In the genomic region with DNA sequence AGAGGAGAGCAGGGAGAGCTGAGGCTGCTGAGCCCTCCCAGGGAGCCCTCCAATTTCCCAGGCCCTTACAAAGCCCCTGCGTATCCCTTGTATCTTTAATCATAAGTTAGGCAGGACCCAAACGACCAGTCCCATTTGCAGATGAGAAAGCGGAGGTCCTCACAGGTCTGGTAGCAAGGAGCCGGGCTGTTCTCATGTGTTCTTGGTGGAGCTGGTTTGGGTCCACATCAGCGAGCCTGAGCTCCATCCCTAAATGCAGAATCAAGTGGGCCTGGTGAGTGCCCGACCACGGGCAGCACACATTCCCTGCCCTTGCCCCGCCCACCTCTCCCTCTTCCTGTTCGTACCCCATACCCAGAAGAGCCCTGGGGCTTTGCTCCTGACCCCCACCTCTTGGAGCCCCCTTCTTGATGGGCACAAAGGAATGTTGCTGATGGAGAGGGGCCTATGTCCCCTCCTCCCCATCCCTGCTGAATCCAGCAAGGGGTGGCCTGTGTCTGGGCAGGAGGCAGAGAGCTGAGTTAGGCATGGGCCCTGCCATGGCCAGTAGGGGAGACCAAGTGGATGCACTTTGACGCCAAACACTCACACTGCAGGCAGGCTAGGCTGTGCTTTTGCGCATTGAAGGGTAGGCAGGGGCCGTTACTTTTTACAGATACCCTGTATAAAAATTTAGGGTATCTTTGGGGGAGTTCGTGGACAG, we compare ENCODE assay signal across 16 cellular contexts. TPM values are rescaled to one million over a fixed set of nuclear protein-coding genes. Genes with fewer than 3 reads are reported as not detected.
DNase-seq lines count a peak whose midpoint lies in the region; TF ChIP-seq lines count a peak whose summit lies in the region.
"Had no signal": no experiment of that assay in that cellular context is flagged by ENCODE, and none has a peak within 500 bp of the region (broad histone marks: within the 10 kb centered on the region; RNA-seq: fewer than 3 reads in every experiment).

No MANE protein-coding gene starts in this region.

- no peak for DNase-seq in activated T-cell treated with anti-CD3 and anti-CD28 coated beads, Interleukin-2, amount 50 U/mL, for 24 hours
- DNase-seq in activated T-cell treated with anti-CD3 and anti-CD28 coated beads for 4 hours (no peak), coronary artery (ENCODE audit: low spot score) (peak; percentile 65), osteoblast (ENCODE audit: insufficient read length, low spot score, missing footprints) (peak; percentile 68), epidermal melanocyte (ENCODE audit: insufficient read length, low spot score) (no peak), NCI-H345 treated with DMSO at 0.1 percent for 48 hours (lab: John Stamatoyannopoulos, UW; ENCODE audit: unreplicated experiment) (no peak), OCI-LY7 (ENCODE audit: low spot score) (no peak)
- DNase-seq: CD4-positive, alpha-beta memory T cell; effector CD8-positive, alpha-beta T cell; lower lobe of right lung; NCI-H187; NCI-H226; NK-92 treated with Interleukin-12 subunit alpha and Interleukin-12 subunit beta, amount 100 ng/mL, for 24 hours; WERI-Rb-1 had no signal

- H3K4me3 ChIP-seq in HEK293 (ENCODE audit: low read depth, low read length) (no peak overlapping the region), coronary artery (no peak overlapping the region), osteoblast (ENCODE audit: insufficient read depth, low read length) (no peak overlapping the region), OCI-LY7 (ENCODE audit: low read depth, low read length, poor library complexity, severe bottlenecking) (no peak overlapping the region)
- H3K4me3 ChIP-seq: cardiac muscle cell, lower lobe of right lung had no signal

- H3K4me3 Mint-ChIP-seq in activated T-cell treated with anti-CD3 and anti-CD28 coated beads, Interleukin-2, amount 50 U/mL, for 24 hours = peak overlapping the region; percentile 76

- CTCF ChIA-PET in HEK293 (lab: Yijun Ruan, JAX) (interaction anchor here (1.0 kb wide), 1 partner anchor 391 kb away, joined by 4 read pairs; no protein-coding TSS in a partner anchor), OCI-LY7 (lab: Charles Lee; ENCODE audit: unreplicated experiment) (no interaction called here)

- no peaks in the 10 kb centered on the region for H3K9me3 ChIP-seq in HEK293 (ENCODE audit: control insufficient read depth, insufficient read depth, low read depth, low read length)
- no peaks in the 10 kb centered on the region for H3K9me3 ChIP-seq in osteoblast (ENCODE audit: low read depth, low read length)
- no peaks in the 10 kb centered on the region for H3K9me3 ChIP-seq in OCI-LY7 (ENCODE audit: low read length)
- H3K9me3 ChIP-seq: lower lobe of right lung had no signal

- no peaks in the 10 kb centered on the region for H3K9me2 ChIP-seq in OCI-LY7 (ENCODE audit: insufficient read depth, low read length)

- H3K27me3 Mint-ChIP-seq in activated T-cell treated with anti-CD3 and anti-CD28 coated beads, Interleukin-2, amount 50 U/mL, for 24 hours = no peaks in the 10 kb centered on the region
- H3K27me3 Mint-ChIP-seq: CD4-positive, alpha-beta memory T cell had no signal

- H3K36me3 ChIP-seq in HEK293 (ENCODE audit: control insufficient read depth in 2 of 2, insufficient read depth in 1 of 2, low read length in 2 of 2) = no peaks in the 10 kb centered on the region
- H3K36me3 ChIP-seq in osteoblast (ENCODE audit: insufficient read depth, low read length) = peaks cover 3% of the 10 kb centered on the region
- H3K36me3 ChIP-seq in OCI-LY7 (ENCODE audit: insufficient read depth, low read length) = no peaks in the 10 kb centered on the region
- H3K36me3 ChIP-seq: cardiac muscle cell, lower lobe of right lung, WERI-Rb-1 had no signal

- peaks cover 20% of the 10 kb centered on the region for H3K4me1 Mint-ChIP-seq in activated T-cell treated with anti-CD3 and anti-CD28 coated beads, Interleukin-2, amount 50 U/mL, for 24 hours (ENCODE audit: low read depth)

- no peak overlapping the region for H3K27ac Mint-ChIP-seq in activated T-cell treated with anti-CD3 and anti-CD28 coated beads, Interleukin-2, amount 50 U/mL, for 24 hours

- H4K20me1 ChIP-seq in osteoblast (ENCODE audit: insufficient read depth, low read length) = no peaks in the 10 kb centered on the region
- H4K20me1 ChIP-seq in OCI-LY7 (ENCODE audit: insufficient read depth, low read length) = no peaks in the 10 kb centered on the region

- no peaks in the 10 kb centered on the region for H3K36me3 Mint-ChIP-seq in activated T-cell treated with anti-CD3 and anti-CD28 coated beads, Interleukin-2, amount 50 U/mL, for 24 hours (ENCODE audit: low read depth)
- H3K36me3 Mint-ChIP-seq: CD4-positive, alpha-beta memory T cell had no signal

- H3K79me2 ChIP-seq in osteoblast (ENCODE audit: insufficient read depth, low read length) (peaks cover 40% of the 10 kb centered on the region), OCI-LY7 (ENCODE audit: insufficient read depth, low read depth, low read length) (no peaks in the 10 kb centered on the region)

- H3K4me2 ChIP-seq in osteoblast (ENCODE audit: insufficient read depth, low read length) (no peak overlapping the region), OCI-LY7 (ENCODE audit: low read length) (no peak overlapping the region)

- BruUV-seq in OCI-LY7 (replicated peaks; lab: Mats Ljungman, UMichigan) = no TSS peak

- no peaks in the 10 kb centered on the region for H3K27me3 ChIP-seq in osteoblast (ENCODE audit: insufficient read depth, low read length)

- H3K27ac ChIP-seq in HEK293 (ENCODE audit: extremely low read depth, low read depth, low read length) (no peak overlapping the region), coronary artery (no peak overlapping the region), osteoblast (ENCODE audit: low read depth, low read length) (no peak overlapping the region), OCI-LY7 (ENCODE audit: low read depth, low read length, poor library complexity, severe bottlenecking) (no peak overlapping the region)
- H3K27ac ChIP-seq: cardiac muscle cell, WERI-Rb-1 had no signal

- H2AFZ ChIP-seq in osteoblast (ENCODE audit: low read length) = no peak overlapping the region
- no peak overlapping the region for H2AFZ ChIP-seq in OCI-LY7 (ENCODE audit: low read length)

- POLR2A ChIA-PET in HEK293 (lab: Yijun Ruan, JAX) = interaction anchor here (1.3 kb wide), 1 partner anchor 27 kb away, joined by 3 read pairs; no protein-coding TSS in a partner anchor
- POLR2A ChIA-PET in OCI-LY7 (lab: Charles Lee) = interaction anchor here (0.6 kb wide), 1 partner anchor 32 kb away, joined by 5 read pairs; no protein-coding TSS in a partner anchor

- H3K4me1 ChIP-seq in HEK293 (ENCODE audit: control insufficient read depth, insufficient read depth, low read length) (peaks cover 7% of the 10 kb centered on the region; the same call in 1 of the 2 replicates), osteoblast (ENCODE audit: insufficient read depth, low read length) (peaks cover 40% of the 10 kb centered on the region), OCI-LY7 (ENCODE audit: insufficient read depth, low read length, poor library complexity, severe bottlenecking) (no peaks in the 10 kb centered on the region)

- no peaks in the 10 kb centered on the region for H3K9me3 Mint-ChIP-seq in activated T-cell treated with anti-CD3 and anti-CD28 coated beads, Interleukin-2, amount 50 U/mL, for 24 hours
- H3K9me3 Mint-ChIP-seq: CD4-positive, alpha-beta memory T cell had no signal

- intact Hi-C loops in OCI-LY7 (cut with micrococcal nuclease; ENCODE audit: unreplicated experiment) = no loop called here

- no peak for TF ChIP-seq CTCF in HEK293 (tag by site-specific recombination; IDR thresholded peaks at IDR 0.05)
- no peak for TF ChIP-seq CTCF in coronary artery (IDR thresholded peaks at IDR 0.05)
- TF ChIP-seq CTCF in osteoblast (IDR thresholded peaks at IDR 0.05; ENCODE audit: extremely low read depth, low read depth, low read length) = no peak
- TF ChIP-seq CTCF in OCI-LY7 (conservative IDR thresholded peaks at IDR 0.05; ENCODE audit: low read length) = no peak

TF ChIP-seq in HEK293, 187 proteins besides CTCF, POLR2A, EP300 and RAD21:
- TF ChIP-seq ZNF335 (tag by site-specific recombination; conservative IDR thresholded peaks at IDR 0.05) (0 out of 2 replicates have a peak, but pooled peaks have one; percentile 23), ZNF211 (tag by site-specific recombination; IDR thresholded peaks at IDR 0.05; ENCODE audit: low read depth) (no peak), ZNF266 (tag by site-specific recombination; IDR thresholded peaks at IDR 0.05; ENCODE audit: low read depth) (no peak), ZNF221 (tag by site-specific recombination; IDR thresholded peaks at IDR 0.05; ENCODE audit: borderline replicate concordance) (no peak)

RNA-seq across cellular contexts. Expression of a gene that starts 18.3 kb away (rescaled TPM):
- total RNA-seq in osteoblast (49.5 and 51.0 TPM in 2 replicates), OCI-LY7 (2022) (62.0 and 77.7 TPM in 2 replicates)
- total RNA-seq in OCI-LY7 (2014; rRNA removed; shearing (Covaris generic)) = 36.9 and 49.9 TPM in 2 replicates

Comparison
In these comparisons a context has a peak if more than half of its experiments do, and no peak if none do; other contexts are left out.
1. DNase-seq: peak in coronary artery (single experiment) and osteoblast (single experiment); none in activated T-cell treated with anti-CD3 and anti-CD28 coated beads, Interleukin-2, amount 50 U/mL, for 24 hours (single experiment), activated T-cell treated with anti-CD3 and anti-CD28 coated beads for 4 hours (single experiment), epidermal melanocyte (single experiment), NCI-H345 treated with DMSO at 0.1 percent for 48 hours (single experiment) and OCI-LY7 (single experiment).